ENCODE assay signal across 23 cellular contexts in genomic region chr13:102892504-102892903, GRCh38.
"Had no signal": no experiment of that assay in that cellular context is flagged by ENCODE, and none has a peak within 500 bp of the region (broad histone marks: within the 10 kb centered on the region; RNA-seq: fewer than 3 reads in every experiment).

No MANE protein-coding gene starts in this region.

- DNase-seq: heart right ventricle; hippocampal formation; kidney glomerular epithelial cell; left cardiac atrium; left ventricle myocardium inferior; midbrain; naive thymus-derived CD8-positive, alpha-beta T cell; nucleus accumbens; pancreas; posterior cingulate gyrus; retina; right cardiac atrium; spleen; stimulated activated CD4-positive, alpha-beta T cell treated with anti-CD3 and anti-CD28 coated beads, Interleukin-4, amount 100 ng/mL, for 24 hours; stimulated activated naive CD4-positive, alpha-beta T cell treated with Interleukin-2 at 50 U/mL for 16 hours; stimulated activated naive CD8-positive, alpha-beta T cell treated with anti-CD3 and anti-CD28 coated beads, Interleukin-15, amount 100 ng/mL, for 72 hours; substantia nigra; uterus had no signal

- ATAC-seq: heart right ventricle; left cardiac atrium; naive thymus-derived CD8-positive, alpha-beta T cell; pancreas; right cardiac atrium; sciatic nerve; stimulated activated effector memory CD8-positive, alpha-beta T cell treated with anti-CD3 and anti-CD28 coated beads, Interleukin-12 subunit alpha, Interleukin-12 subunit beta, amount 100 ng/mL, for 72 hours; stimulated activated naive CD8-positive, alpha-beta T cell treated with anti-CD3 and anti-CD28 coated beads, Interleukin-15, amount 100 ng/mL, for 72 hours had no signal

- H3K9me3 ChIP-seq: heart right ventricle, left ventricle myocardium inferior, pancreas, prostate gland, spleen, tibial nerve, uterus had no signal

- H3K36me3 ChIP-seq: heart right ventricle, left ventricle myocardium inferior, pancreas, prostate gland, spleen, tibial nerve, uterus had no signal

- H3K4me1 ChIP-seq: pancreas, prostate gland, spleen, tibial nerve, uterus had no signal

- H3K4me3 ChIP-seq: heart right ventricle, left ventricle myocardium inferior, pancreas, prostate gland, skin epidermis, spleen, tibial nerve, uterus had no signal
